ENCODE assay signal across 25 cellular contexts in the genomic region with DNA sequence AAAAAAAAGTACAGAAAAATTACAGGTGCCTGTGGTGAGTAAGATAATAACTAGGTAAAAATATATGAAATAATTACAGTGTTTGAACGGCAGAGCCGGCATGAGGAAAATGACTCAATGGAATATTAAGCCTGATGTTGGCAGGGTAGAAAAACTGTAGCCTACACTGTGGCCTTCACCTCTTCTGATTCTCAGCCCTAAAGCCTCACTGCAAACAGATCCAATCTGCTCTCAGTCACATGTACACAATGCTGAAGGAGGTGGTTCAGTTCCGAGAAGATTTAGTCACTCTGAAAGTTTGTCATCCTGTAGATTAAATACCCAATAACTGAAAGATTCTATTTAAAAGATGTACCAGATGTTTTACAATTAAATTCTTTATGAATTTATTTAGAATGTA.
"Had no signal": no experiment of that assay in that cellular context is flagged by ENCODE, and none has a peak within 500 bp of the region (broad histone marks: within the 10 kb centered on the region; RNA-seq: fewer than 3 reads in every experiment).

No MANE protein-coding gene starts in this region.

- H3K9me3 ChIP-seq: MG63 had no signal

- H3K4me3 ChIP-seq: MG63, PC-9 had no signal

- H3K36me3 ChIP-seq: MG63 had no signal

- DNase-seq: activated CD4-positive, alpha-beta T cell treated with anti-CD3 and anti-CD28 coated beads, Interleukin-2, amount 10 ng/mL, durations not matched to agents 24 days and 14 days; activated CD4-positive, alpha-beta T cell treated with anti-CD3 and anti-CD28 coated beads, Interleukin-2, amount 50 U/mL, for 4 hours; activated CD8-positive, alpha-beta T cell treated with anti-CD3 and anti-CD28 coated beads for 36 hours; activated gamma-delta T cell treated with Interleukin-2 at 50 U/mL for 16 hours; activated naive CD4-positive, alpha-beta T cell treated with anti-CD3 and anti-CD28 coated beads for 36 hours; activated T-cell treated with anti-CD3 and anti-CD28 coated beads, Interleukin-2, amount 50 U/mL, for 24 hours; anterior cingulate cortex; cerebellar nuclear complex; Kasumi-1; KG1; MG63; MV-4-11; NCI-H1092; NCI-H146; NCI-H187; NCI-H2029 treated with DMSO at 0.1 percent for 48 hours; NCI-H2107; NCI-H226; NCI-H446 treated with DMSO at 0.1 percent for 48 hours; NCI-H526; NK-92 treated with Interleukin-12 subunit alpha and Interleukin-12 subunit beta, amount 100 ng/mL, for 24 hours; PC-9; Right ventricle myocardium superior; SW 1271; T-helper 9 cell had no signal

- H3K27ac ChIP-seq: PC-9 had no signal

- H3K27me3 ChIP-seq: MG63 had no signal

- H3K4me2 ChIP-seq: PC-9 had no signal

- H2AFZ ChIP-seq: PC-9 had no signal
